ENCODE assay signal across 9 cellular contexts in the genomic region with DNA sequence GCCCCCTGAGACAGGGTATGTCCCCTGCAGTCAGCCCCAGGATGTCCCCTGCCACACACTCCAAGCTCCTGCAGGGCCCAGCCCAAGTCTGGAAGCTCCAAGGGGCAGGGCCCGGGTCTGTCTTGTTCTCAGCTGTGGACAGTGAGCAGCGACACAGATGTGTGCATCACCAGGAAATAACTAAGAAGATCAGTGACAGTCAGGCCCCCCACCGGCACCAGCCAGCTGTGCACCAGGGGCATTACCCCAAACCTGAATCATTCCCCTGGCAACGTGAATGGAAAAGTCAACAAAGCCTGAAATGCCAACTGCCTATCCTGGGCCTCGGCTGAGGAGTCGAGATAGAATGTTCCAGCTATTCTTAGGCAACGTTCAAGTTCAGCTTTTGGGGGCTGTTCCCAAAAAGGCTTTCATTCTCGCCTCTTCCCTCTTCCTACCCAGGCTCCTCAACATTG.
DNase-seq lines count a peak whose midpoint lies in the region; ATAC-seq and TF ChIP-seq lines count a peak whose summit lies in the region.
"Had no signal": no experiment of that assay in that cellular context is flagged by ENCODE, and none has a peak within 500 bp of the region (broad histone marks: within the 10 kb centered on the region; RNA-seq: fewer than 3 reads in every experiment).

No MANE protein-coding gene starts in this region.

- no peak for TF ChIP-seq CTCF in nephron progenitor cell (IDR thresholded peaks at IDR 0.05)

- H3K27me3 Mint-ChIP-seq in nephron progenitor cell (ENCODE audit: low read depth, poor library complexity) = peaks cover 6% of the 10 kb centered on the region

- no peaks in the 10 kb centered on the region for H3K4me1 ChIP-seq in adipocyte (ENCODE audit: control insufficient read depth, insufficient read depth, low read length)
- H3K4me1 ChIP-seq: parathyroid adenoma had no signal

- H3K4me3 Mint-ChIP-seq in nephron progenitor cell = no peak overlapping the region

- H3K27me3 ChIP-seq in adipocyte (replicated peaks; ENCODE audit: control insufficient read depth, insufficient read depth, low read length) (peaks cover 8% of the 10 kb centered on the region), layer of hippocampus (ENCODE audit: control insufficient read depth, insufficient read depth, low read length) (no peaks in the 10 kb centered on the region)

- H3K27ac Mint-ChIP-seq in nephron progenitor cell = no peak overlapping the region

- peak; percentile 17 for ATAC-seq in Right ventricle myocardium inferior
- no peak for ATAC-seq in HG02588 (IDR thresholded peaks at IDR 0.05; ENCODE audit: unreplicated experiment)

- DNase-seq in Right ventricle myocardium inferior (ENCODE audit: missing footprints) (peak; percentile 41), cardiac septum (ENCODE audit: low spot score) (no peak), adipocyte (ENCODE audit: low read depth) (peak; percentile 81), ureter (ENCODE audit: low spot score) (peak; percentile 66), nephron progenitor cell (no peak), midbrain (lab: John Stamatoyannopoulos, UW) (no peak)

- H3K27ac ChIP-seq in layer of hippocampus (ENCODE audit: low read depth, low read length) = peak overlapping the region; percentile 98
- H3K27ac ChIP-seq: parathyroid adenoma had no signal

- intact Hi-C loops in Right ventricle myocardium inferior (cut with DNase I) = no loop called here
- intact Hi-C loops in cardiac septum (cut with DNase I) = no loop called here

- peaks cover 4% of the 10 kb centered on the region for H3K9me3 ChIP-seq in adipocyte (ENCODE audit: control insufficient read depth, low read length)

- peaks cover 15% of the 10 kb centered on the region for H3K36me3 Mint-ChIP-seq in nephron progenitor cell (ENCODE audit: low read depth)

- H3K4me1 Mint-ChIP-seq in nephron progenitor cell = peaks cover 56% of the 10 kb centered on the region

- no peaks in the 10 kb centered on the region for H3K36me3 ChIP-seq in adipocyte (ENCODE audit: control insufficient read depth, insufficient read depth, low read length, severe bottlenecking)

- H3K9ac ChIP-seq in adipocyte (ENCODE audit: low read length) = no peak overlapping the region
- H3K9ac ChIP-seq: parathyroid adenoma had no signal

- H3K9me3 Mint-ChIP-seq in nephron progenitor cell = no peaks in the 10 kb centered on the region

- H3K4me3 ChIP-seq in adipocyte (ENCODE audit: low read length) = no peak overlapping the region

Comparison
In these comparisons a context has a peak if more than half of its experiments do, and no peak if none do; other contexts are left out.
1. DNase-seq: peak in Right ventricle myocardium inferior (single experiment), adipocyte (single experiment) and ureter (single experiment); none in cardiac septum (single experiment), nephron progenitor cell (single experiment) and midbrain (single experiment).